Comparison of ENCODE assay signal across 7 cellular contexts in the genomic region with DNA sequence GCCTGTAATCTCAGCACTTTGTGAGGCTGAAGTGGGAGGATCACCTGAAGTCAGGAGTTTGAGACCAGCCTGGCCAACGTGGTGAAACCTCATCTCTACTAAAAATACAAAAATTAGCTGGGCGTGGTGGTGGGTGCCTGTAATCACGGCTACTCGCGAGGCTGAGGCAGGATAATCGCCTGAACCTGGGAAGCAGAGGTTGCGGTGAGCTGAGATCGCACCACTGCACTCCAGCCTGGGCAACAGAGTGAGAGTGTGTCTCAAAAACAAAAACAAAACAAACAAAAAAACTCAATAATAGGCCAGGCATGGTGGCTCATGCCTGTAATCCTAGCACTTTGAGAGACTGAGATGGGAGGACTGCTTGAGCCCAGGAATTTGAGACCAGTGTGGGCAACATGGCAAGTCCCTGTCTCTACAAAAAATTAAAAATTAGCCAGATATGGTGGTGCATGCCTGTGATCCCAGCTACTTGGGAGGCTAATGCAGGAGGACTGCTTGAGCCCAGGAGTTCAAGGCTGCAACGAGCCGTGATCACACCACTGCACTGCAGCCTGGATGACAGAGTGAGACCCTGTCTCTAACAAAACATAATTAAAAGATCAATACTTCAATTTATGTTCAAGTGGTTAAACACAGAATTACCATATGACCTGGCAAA. TPM values are rescaled to one million over a fixed set of nuclear protein-coding genes. Genes with fewer than 3 reads are reported as not detected.
DNase-seq lines count a peak whose midpoint lies in the region; ATAC-seq and TF ChIP-seq lines count a peak whose summit lies in the region.
"Not testable (repeated sequence)": the region's sequence is repeated elsewhere in the genome, so short reads cannot be mapped to it uniquely, and the experiment has no call there.

No MANE protein-coding gene starts in this region.

- not testable (repeated sequence) for H3K36me3 Mint-ChIP-seq in activated B cell treated with CpG ODN at 0.5 μM for 24 hours (ENCODE audit: low read depth); immature natural killer cell; naive thymus-derived CD8-positive, alpha-beta T cell; stimulated activated memory B cell treated with anti-CD40 and anti-IgM and Interleukin-4, amounts not matched to agents 10 μg/mL and 1 μg/mL and 100 μg/mL, for 72 hours

- H3K4me1 ChIP-seq in HCT116 (ENCODE audit: control insufficient read depth in 1 of 2, insufficient read depth in 2 of 2, low read length in 2 of 2) (peaks cover 28 to 42% of the 10 kb centered on the region in 2 experiments), neutrophil (ENCODE audit: control insufficient read depth in 1 of 2, insufficient read depth in 1 of 2, low read depth in 1 of 2, low read length in 1 of 2) (peaks cover 1 to 10% of the 10 kb centered on the region in 2 experiments)

- H3K27ac Mint-ChIP-seq in activated B cell treated with CpG ODN at 0.5 μM for 24 hours (peak overlapping the region; percentile 30), immature natural killer cell (peak overlapping the region; percentile 57 to 89 (median 82))
- peak overlapping the region in 6 of 10 donors; percentile 48 to 91 (median 72) for H3K27ac Mint-ChIP-seq in naive thymus-derived CD8-positive, alpha-beta T cell
- peak overlapping the region; percentile 66 for H3K27ac Mint-ChIP-seq in stimulated activated memory B cell treated with anti-CD40 and anti-IgM and Interleukin-4, amounts not matched to agents 10 μg/mL and 1 μg/mL and 100 μg/mL, for 72 hours

- RAD21 ChIA-PET in HCT116 (lab: Charles Lee; ENCODE audit: low non-redundant PET in 1 of 2, low total read pairs in 2 of 2, uncharacterized antibody in 2 of 2, unreplicated experiment in 2 of 2): not testable (repeated sequence)

- H3K27me3 Mint-ChIP-seq in activated B cell treated with CpG ODN at 0.5 μM for 24 hours; immature natural killer cell (ENCODE audit: low read depth in 3 of 3); naive thymus-derived CD8-positive, alpha-beta T cell; stimulated activated memory B cell treated with anti-CD40 and anti-IgM and Interleukin-4, amounts not matched to agents 10 μg/mL and 1 μg/mL and 100 μg/mL, for 72 hours: not testable (repeated sequence)

- peaks cover 97% of the 10 kb centered on the region for H3K79me2 ChIP-seq in HCT116 (ENCODE audit: insufficient read depth, low read length)

- H3K4me3 Mint-ChIP-seq in activated B cell treated with CpG ODN at 0.5 μM for 24 hours; stimulated activated memory B cell treated with anti-CD40 and anti-IgM and Interleukin-4, amounts not matched to agents 10 μg/mL and 1 μg/mL and 100 μg/mL, for 72 hours: not testable (repeated sequence)
- H3K4me3 Mint-ChIP-seq in immature natural killer cell: peak overlapping the region in 4 of 5 donors; percentile 25 to 40 (median 37)
- H3K4me3 Mint-ChIP-seq in naive thymus-derived CD8-positive, alpha-beta T cell: peak overlapping the region in 1 of 10 donors; percentile 14

- H3K27me3 ChIP-seq in HCT116 (ENCODE audit: insufficient read depth, low read length); brain microvascular endothelial cell (replicated peaks); neutrophil: not testable (repeated sequence)

- in situ Hi-C loops in brain microvascular endothelial cell (cut with HindIII; ENCODE audit: low pct_ligation_motif_present, low sequenced_read_pairs): not testable (repeated sequence)

- not testable (repeated sequence) for TF ChIP-seq RAD21 in HCT116 (IDR thresholded peaks at IDR 0.05; ENCODE audit: low read depth)

- not testable (repeated sequence) for H2AFZ ChIP-seq in HCT116 (ENCODE audit: low read depth, low read length, poor library complexity, severe bottlenecking)

- CTCF ChIA-PET in HCT116 (lab: Charles Lee); activated B cell treated with CpG ODN at 0.5 μM for 24 hours (lab: Charles Lee): not testable (repeated sequence)

- H3K4me2 ChIP-seq in HCT116 (ENCODE audit: low read length): peak overlapping the region; percentile 71; the same call in 1 of the 2 replicates

- peaks cover 16% of the 10 kb centered on the region for H4K20me1 ChIP-seq in HCT116 (ENCODE audit: insufficient read depth)

- not testable (repeated sequence) for H3K36me3 ChIP-seq in HCT116 (ENCODE audit: control insufficient read depth in 1 of 2, insufficient read depth in 2 of 2, low read length in 2 of 2); brain microvascular endothelial cell (replicated peaks); neutrophil

- H3K9me2 ChIP-seq in HCT116 (ENCODE audit: insufficient read depth): not testable (repeated sequence)

- TF ChIP-seq POLR2A in HCT116 (IDR thresholded peaks at IDR 0.05; ENCODE audit: borderline replicate concordance, extremely low read depth, insufficient read depth, insufficient read length): not testable (repeated sequence)

- DNase-seq in HCT116 (ENCODE audit: low read depth, low spot score); activated B cell treated with CpG ODN at 0.5 μM for 24 hours; brain microvascular endothelial cell; immature natural killer cell; naive thymus-derived CD8-positive, alpha-beta T cell: not testable (repeated sequence)

- peaks cover 61% of the 10 kb centered on the region for H3K4me1 Mint-ChIP-seq in activated B cell treated with CpG ODN at 0.5 μM for 24 hours
- peaks cover 78 to 91% of the 10 kb centered on the region in 2 donors for H3K4me1 Mint-ChIP-seq in immature natural killer cell
- peaks cover 26 to 78% (median 69%) of the 10 kb centered on the region in 4 donors for H3K4me1 Mint-ChIP-seq in naive thymus-derived CD8-positive, alpha-beta T cell
- H3K4me1 Mint-ChIP-seq in stimulated activated memory B cell treated with anti-CD40 and anti-IgM and Interleukin-4, amounts not matched to agents 10 μg/mL and 1 μg/mL and 100 μg/mL, for 72 hours: peaks cover 59% of the 10 kb centered on the region

- not testable (repeated sequence) for H3K27ac ChIP-seq in HCT116 (ENCODE audit: low read depth, low read length)
- H3K27ac ChIP-seq in brain microvascular endothelial cell (peak overlapping the region; percentile 14), neutrophil (peak overlapping the region; percentile 59)

- BruUV-seq in HCT116 (replicated peaks; lab: Mats Ljungman, UMichigan): not testable (repeated sequence)

- ATAC-seq in HCT116; activated B cell treated with CpG ODN at 0.5 μM for 24 hours (ENCODE audit: low read depth); naive thymus-derived CD8-positive, alpha-beta T cell; stimulated activated memory B cell treated with anti-CD40 and anti-IgM and Interleukin-4, amounts not matched to agents 10 μg/mL and 1 μg/mL and 100 μg/mL, for 72 hours: not testable (repeated sequence)

- not testable (repeated sequence) for H3K9me3 ChIP-seq in HCT116 (ENCODE audit: control insufficient read depth in 1 of 2, insufficient read depth in 1 of 2, low read depth in 1 of 2, low read length in 2 of 2); neutrophil

- TF ChIP-seq CTCF in HCT116 (IDR thresholded peaks at IDR 0.05 in 2 of 3, conservative IDR thresholded peaks at IDR 0.05 in 1 of 3; ENCODE audit: borderline replicate concordance in 1 of 3, insufficient read depth in 1 of 3, low read depth in 2 of 3, low read length in 2 of 3); activated B cell treated with CpG ODN at 0.5 μM for 24 hours (IDR thresholded peaks at IDR 0.05); brain microvascular endothelial cell (IDR thresholded peaks at IDR 0.05; ENCODE audit: low read depth, low read length, missing control alignments); neutrophil (IDR thresholded peaks at IDR 0.05): not testable (repeated sequence)

- H3K9me3 Mint-ChIP-seq in activated B cell treated with CpG ODN at 0.5 μM for 24 hours; immature natural killer cell; naive thymus-derived CD8-positive, alpha-beta T cell; stimulated activated memory B cell treated with anti-CD40 and anti-IgM and Interleukin-4, amounts not matched to agents 10 μg/mL and 1 μg/mL and 100 μg/mL, for 72 hours: not testable (repeated sequence)

- POLR2A ChIA-PET in HCT116 (lab: Charles Lee); activated B cell treated with CpG ODN at 0.5 μM for 24 hours (lab: Charles Lee); naive thymus-derived CD8-positive, alpha-beta T cell (lab: Charles Lee): not testable (repeated sequence)

- intact Hi-C loops in HCT116 (cut with micrococcal nuclease); activated B cell treated with CpG ODN at 0.5 μM for 24 hours (cut with micrococcal nuclease): not testable (repeated sequence)

- H3K4me3 ChIP-seq in HCT116 (replicated peaks in 1 of 2; ENCODE audit: low read depth in 1 of 2, low read length in 2 of 2); brain microvascular endothelial cell (ENCODE audit: low read depth, low read length); neutrophil (ENCODE audit: low read depth in 1 of 2, low read length in 1 of 2): not testable (repeated sequence)

- not testable (repeated sequence) for H3K9ac ChIP-seq in HCT116 (ENCODE audit: low read length)

RNA-seq across cellular contexts. Expression of a gene that starts 28.2 kb away (rescaled TPM):
- total RNA-seq in HCT116 (2021; ENCODE audit: unreplicated experiment): 137 TPM
- polyA plus RNA-seq in HCT116 (2012): 42.2 and 55.3 TPM in 2 replicates
- total RNA-seq in activated B cell treated with CpG ODN at 0.5 μM for 24 hours: 130 and 149 TPM in 2 replicates
- polyA plus RNA-seq in immature natural killer cell: 100 to 1,000 TPM; 151 to 168 (median 162) TPM
- total RNA-seq in naive thymus-derived CD8-positive, alpha-beta T cell: 100 to 1,000 TPM; 119 TPM
- 10 to 100 TPM; 62.9 to 92.8 (median 78.9) TPM for polyA plus RNA-seq in naive thymus-derived CD8-positive, alpha-beta T cell

Comparison
In these comparisons a context has a peak if more than half of its experiments do, and no peak if none do; other contexts are left out.
1. H3K27ac Mint-ChIP-seq: peak in every context shown above with its lines; median percentile 82 in immature natural killer cell; 72 in naive thymus-derived CD8-positive, alpha-beta T cell; 66 in stimulated activated memory B cell treated with anti-CD40 and anti-IgM and Interleukin-4, amounts not matched to agents 10 μg/mL and 1 μg/mL and 100 μg/mL, for 72 hours; 30 in activated B cell treated with CpG ODN at 0.5 μM for 24 hours.